Comparison of ENCODE assay signal across 7 cellular contexts in the genomic region with DNA sequence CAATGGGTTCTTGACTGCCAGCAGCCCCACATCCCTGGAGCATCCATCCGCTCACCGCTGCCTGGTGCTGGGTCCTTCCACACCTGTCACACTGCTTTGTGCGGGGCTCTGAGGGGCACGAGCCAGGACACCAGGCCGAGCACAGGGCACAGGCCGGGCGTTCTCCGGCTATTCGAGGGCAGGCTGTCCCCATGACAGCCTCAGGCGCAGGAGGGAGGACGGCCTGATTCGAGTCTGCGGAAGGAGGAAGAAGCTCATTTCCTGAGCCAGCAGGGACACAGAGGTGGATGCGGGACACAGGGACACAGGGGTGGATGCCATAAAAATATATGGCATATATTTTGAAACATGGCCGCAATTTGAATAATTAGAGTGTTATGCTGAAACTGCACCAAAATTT.
DNase-seq lines count a peak whose midpoint lies in the region; ATAC-seq and TF ChIP-seq lines count a peak whose summit lies in the region.
"Not testable (repeated sequence)": the region's sequence is repeated elsewhere in the genome, so short reads cannot be mapped to it uniquely, and the experiment has no call there.

No MANE protein-coding gene starts in this region.

- TF ChIP-seq CTCF in chondrocyte (IDR thresholded peaks at IDR 0.05); gastroesophageal sphincter (IDR thresholded peaks at IDR 0.05); heart right ventricle (IDR thresholded peaks at IDR 0.05); omental fat pad (IDR thresholded peaks at IDR 0.05); thyroid gland (IDR thresholded peaks at IDR 0.05): not testable (repeated sequence)

- not testable (repeated sequence) for H3K9me3 Mint-ChIP-seq in chondrocyte (ENCODE audit: low read depth)

- H3K36me3 Mint-ChIP-seq in chondrocyte (ENCODE audit: low read depth) = not testable (repeated sequence)

- not testable (repeated sequence) for H3K27ac ChIP-seq in gastroesophageal sphincter, heart right ventricle, thyroid gland

- H3K27me3 ChIP-seq in gastroesophageal sphincter (peaks cover 23% of the 10 kb centered on the region), heart right ventricle (peaks cover 7 to 21% (median 17%) of the 10 kb centered on the region in 7 donors)
- H3K27me3 ChIP-seq in thyroid gland = not testable (repeated sequence)

- WGBS in gastroesophageal sphincter (ENCODE audit: low coverage in 1 of 2), 2 donors = no CpG with 5 or more reads among the region's 15 CpGs
- WGBS in heart right ventricle, 2 donors = 35 to 51% methylated on average over 6 to 8 of the region's 15 CpGs
- WGBS in thyroid gland, 2 donors = 46% methylated on average over 6 of the region's 15 CpGs; no CpG with 5 or more reads in 1 of the 2 donors

- not testable (repeated sequence) for H3K27me3 Mint-ChIP-seq in chondrocyte (ENCODE audit: low read depth)

- H3K36me3 ChIP-seq in gastroesophageal sphincter, heart right ventricle, thyroid gland: not testable (repeated sequence)

- not testable (repeated sequence) for H3K4me3 ChIP-seq in gastroesophageal sphincter; heart right ventricle; thyroid gland (replicated peaks in 1 of 3)

- H3K9me3 ChIP-seq in gastroesophageal sphincter, heart right ventricle, thyroid gland: not testable (repeated sequence)

- not testable (repeated sequence) for H3K4me1 ChIP-seq in gastroesophageal sphincter, heart right ventricle, thyroid gland

- intact Hi-C loops in heart right ventricle (cut with DNase I); thyroid gland (cut with DNase I): not testable (repeated sequence)

- H3K4me3 Mint-ChIP-seq in chondrocyte (ENCODE audit: unreplicated experiment) = not testable (repeated sequence)

- not testable (repeated sequence) for TF ChIP-seq POLR2A in gastroesophageal sphincter (IDR thresholded peaks at IDR 0.05); thyroid gland (IDR thresholded peaks at IDR 0.05)

- TF ChIP-seq EP300 in gastroesophageal sphincter (IDR thresholded peaks at IDR 0.05) = not testable (repeated sequence)

- ATAC-seq in gastroesophageal sphincter (peak; percentile 43), heart right ventricle (peak in 5 of 8 donors; percentile 40 to 59 (median 44)), left lobe of liver (peak; percentile 17), omental fat pad (ENCODE audit: low FRiP score) (peak; percentile 44)

- not testable (repeated sequence) for H3K27ac Mint-ChIP-seq in chondrocyte (ENCODE audit: unreplicated experiment)

- H3K4me1 Mint-ChIP-seq in chondrocyte (ENCODE audit: low read depth) = not testable (repeated sequence)

- peak; percentile 94 for DNase-seq in chondrocyte (ENCODE audit: low spot score)
- DNase-seq in heart right ventricle; left lobe of liver (ENCODE audit: low spot score); omental fat pad (ENCODE audit: low spot score): not testable (repeated sequence)
- DNase-seq in mesenteric fat pad (ENCODE audit: low spot score) = peak; percentile 89
- peak; percentile 7 to 20 for DNase-seq in thyroid gland
